ENCODE assay signal across 25 cellular contexts in genomic region chr1:21507511-21508270, GRCh38. TPM values are rescaled to one million over a fixed set of nuclear protein-coding genes. Genes with fewer than 3 reads are reported as not detected.
"Had no signal": no experiment of that assay in that cellular context is flagged by ENCODE, and none has a peak within 500 bp of the region (broad histone marks: within the 10 kb centered on the region; RNA-seq: fewer than 3 reads in every experiment).

No MANE protein-coding gene starts in this region.

- H3K4me1 ChIP-seq: pancreas, prostate gland had no signal

- H3K9me3 Mint-ChIP-seq: activated B cell treated with CpG ODN at 0.5 μM for 24 hours; activated naive CD4-positive, alpha-beta T cell treated with anti-CD3 and anti-CD28 coated beads, Interleukin-2, amount 50 U/mL, for 24 hours; effector memory CD8-positive, alpha-beta T cell; memory B cell; naive thymus-derived CD8-positive, alpha-beta T cell; T-cell; T-helper 2 cell treated with Interferon-gamma antibody and Interleukin-4, amounts not matched to agents 5 μg/mL and 100 μg/mL, for 36 hours had no signal

- H3K27ac Mint-ChIP-seq: activated CD4-positive, alpha-beta T cell treated with anti-CD3 and anti-CD28 coated beads for 36 hours; activated naive CD4-positive, alpha-beta T cell treated with anti-CD3 and anti-CD28 coated beads, Interleukin-2, amount 50 U/mL, for 24 hours; effector memory CD8-positive, alpha-beta T cell; T-helper 2 cell treated with Interferon-gamma antibody and Interleukin-4, amounts not matched to agents 5 μg/mL and 100 μg/mL, for 36 hours had no signal

- H3K36me3 Mint-ChIP-seq: activated naive CD4-positive, alpha-beta T cell treated with anti-CD3 and anti-CD28 coated beads, Interleukin-2, amount 50 U/mL, for 24 hours; memory B cell; T-cell had no signal

- H3K27ac ChIP-seq: body of pancreas, cardiac muscle cell, pancreas, prostate gland, tibial nerve, uterus had no signal

- ATAC-seq: activated CD4-positive, alpha-beta T cell treated with anti-CD3 and anti-CD28 coated beads for 36 hours; body of pancreas; T-cell had no signal

- H3K4me3 Mint-ChIP-seq: activated B cell treated with CpG ODN at 0.5 μM for 24 hours; activated CD4-positive, alpha-beta T cell treated with anti-CD3 and anti-CD28 coated beads for 36 hours; T-helper 2 cell treated with Interferon-gamma antibody and Interleukin-4, amounts not matched to agents 5 μg/mL and 100 μg/mL, for 36 hours had no signal

- H3K4me3 ChIP-seq: body of pancreas, cardiac muscle cell, pancreas, prostate gland, tibial nerve, uterus had no signal

- H3K9me3 ChIP-seq: body of pancreas, heart right ventricle, pancreas, prostate gland, spleen, tibial nerve, uterus had no signal

- FAIRE-seq: endothelial cell of umbilical vein, pancreas had no signal

- DNase-seq: activated B cell treated with CpG ODN at 0.5 μM for 24 hours; activated CD4-positive, alpha-beta T cell treated with anti-CD3 and anti-CD28 coated beads for 36 hours; activated CD4-positive, alpha-beta T cell treated with anti-CD3 and anti-CD28 coated beads, Interleukin-2, amount 50 U/mL, for 4 hours; activated T-cell treated with anti-CD3 and anti-CD28 coated beads for 4 hours; anterior cingulate cortex; body of pancreas; cortex of kidney; effector memory CD8-positive, alpha-beta T cell; foreskin fibroblast; heart right ventricle; midbrain; retina; stimulated activated naive CD4-positive, alpha-beta T cell; T-cell; uterus had no signal

- H3K36me3 ChIP-seq: cardiac muscle cell, heart right ventricle, pancreas, prostate gland, spleen, tibial nerve, uterus had no signal

- H3K27me3 ChIP-seq: pancreas had no signal

RNA-seq across cellular contexts. Expression of gene ALPL, which starts 1.5 kb away (rescaled TPM):
- total RNA-seq: activated CD4-positive, alpha-beta T cell treated with anti-CD3 and anti-CD28 coated beads for 36 hours; naive thymus-derived CD8-positive, alpha-beta T cell had no signal
- polyA plus RNA-seq: naive thymus-derived CD8-positive, alpha-beta T cell had no signal
